ENCODE assay signal across 8 cellular contexts in genomic region chr2:9782197-9782719, GRCh38.
DNase-seq lines count a peak whose midpoint lies in the region; ATAC-seq, FAIRE-seq and TF ChIP-seq lines count a peak whose summit lies in the region.

No MANE protein-coding gene starts in this region.

- H3K4me3 ChIP-seq in DOHH2 (ENCODE audit: low read length) (no peak overlapping the region), astrocyte of the cerebellum (ENCODE audit: low read depth, low read length) (no peak overlapping the region), small intestine (ENCODE audit: low read depth in 1 of 2, low read length in 2 of 2) (no peak overlapping the region)

- H3K4me3 Mint-ChIP-seq in T-helper 1 cell treated with Interleukin-12 subunit alpha and Interleukin-12 subunit beta and Interleukin-4 antibody, amounts not matched to agents 30 μg/mL and 1 μg/mL, for 36 hours = peak overlapping the region; percentile 77

- H3K36me3 ChIP-seq in DOHH2 (ENCODE audit: control insufficient read depth, low read length) = no peaks in the 10 kb centered on the region
- H3K36me3 ChIP-seq in small intestine (ENCODE audit: control insufficient read depth in 2 of 2, insufficient read depth in 2 of 2, low read length in 2 of 2) = no peaks in the 10 kb centered on the region

- peaks cover 14% of the 10 kb centered on the region for H3K36me3 Mint-ChIP-seq in T-helper 1 cell treated with Interleukin-12 subunit alpha and Interleukin-12 subunit beta and Interleukin-4 antibody, amounts not matched to agents 30 μg/mL and 1 μg/mL, for 36 hours (ENCODE audit: low read depth)

- no peak for ATAC-seq in GM18519 (IDR thresholded peaks at IDR 0.05; ENCODE audit: low FRiP score, unreplicated experiment)

- peaks cover 4% of the 10 kb centered on the region for H3F3A ChIP-seq in DOHH2 (ENCODE audit: control insufficient read depth, insufficient read depth)

- no peaks in the 10 kb centered on the region for H3K27me3 Mint-ChIP-seq in T-helper 1 cell treated with Interleukin-12 subunit alpha and Interleukin-12 subunit beta and Interleukin-4 antibody, amounts not matched to agents 30 μg/mL and 1 μg/mL, for 36 hours (ENCODE audit: low read depth)

- peaks cover 11% of the 10 kb centered on the region for H3K9me3 Mint-ChIP-seq in T-helper 1 cell treated with Interleukin-12 subunit alpha and Interleukin-12 subunit beta and Interleukin-4 antibody, amounts not matched to agents 30 μg/mL and 1 μg/mL, for 36 hours

- no peaks in the 10 kb centered on the region for H4K20me1 ChIP-seq in DOHH2 (ENCODE audit: control insufficient read depth, insufficient read depth, low read depth, low read length)

- DNase-seq in astrocyte of the cerebellum (ENCODE audit: low read depth) = no peak
- DNase-seq in small intestine = peak; percentile 83
- DNase-seq in iPS-NIHi11 (ENCODE audit: low spot score) = no peak
- DNase-seq in iPS-NIHi7 (ENCODE audit: extremely low spot score) = no peak
- DNase-seq in HuH-7.5 (ENCODE audit: low spot score) = no peak

- FAIRE-seq in small intestine (lab: Jason Lieb, UNC) = no peak

- H3K4me1 ChIP-seq in DOHH2 (ENCODE audit: control insufficient read depth, low read length) = peaks cover 35% of the 10 kb centered on the region
- H3K4me1 ChIP-seq in small intestine (ENCODE audit: control insufficient read depth in 2 of 2, insufficient read depth in 1 of 2, low read depth in 1 of 2, low read length in 1 of 2) = no peaks in the 10 kb centered on the region

- H3K4me2 ChIP-seq in DOHH2 (ENCODE audit: low read length) = peak overlapping the region; percentile 34

- no peak overlapping the region for H3K27ac ChIP-seq in DOHH2 (ENCODE audit: low read depth, low read length)
- H3K27ac ChIP-seq in small intestine (ENCODE audit: low read depth in 1 of 2, low read length in 1 of 2) = peak overlapping the region in 1 of 2 donors; percentile 41

- in situ Hi-C loops in astrocyte of the cerebellum (cut with HindIII; ENCODE audit: low sequenced_read_pairs) = no loop called here

- peak overlapping the region; percentile 98 for H3K27ac Mint-ChIP-seq in T-helper 1 cell treated with Interleukin-12 subunit alpha and Interleukin-12 subunit beta and Interleukin-4 antibody, amounts not matched to agents 30 μg/mL and 1 μg/mL, for 36 hours

- H3K27me3 ChIP-seq in DOHH2 (ENCODE audit: control insufficient read depth, low read length) (no peaks in the 10 kb centered on the region), small intestine (ENCODE audit: control insufficient read depth in 2 of 2, insufficient read depth in 2 of 2, low read length in 2 of 2) (no peaks in the 10 kb centered on the region)

- H3K9me3 ChIP-seq in DOHH2 (ENCODE audit: control insufficient read depth, insufficient read depth, low read length) = no peaks in the 10 kb centered on the region
- H3K9me3 ChIP-seq in small intestine (ENCODE audit: control insufficient read depth, low read depth) = no peaks in the 10 kb centered on the region

- TF ChIP-seq CTCF in DOHH2 (IDR thresholded peaks at IDR 0.05; ENCODE audit: low read depth, low read length, poor library complexity, severe bottlenecking) = peak; percentile 24
- peak; percentile 10 for TF ChIP-seq CTCF in astrocyte of the cerebellum (IDR thresholded peaks at IDR 0.05; ENCODE audit: low read depth, low read length, missing control alignments)

- H3K9me2 ChIP-seq in DOHH2 (replicated peaks; ENCODE audit: control insufficient read depth, low read length) = no peaks in the 10 kb centered on the region

- no peaks in the 10 kb centered on the region for H3K79me2 ChIP-seq in DOHH2 (ENCODE audit: control insufficient read depth, low read length)

- peaks cover 44% of the 10 kb centered on the region for H3K4me1 Mint-ChIP-seq in T-helper 1 cell treated with Interleukin-12 subunit alpha and Interleukin-12 subunit beta and Interleukin-4 antibody, amounts not matched to agents 30 μg/mL and 1 μg/mL, for 36 hours (ENCODE audit: low read depth)

- 14 to 41% (median 26%) methylated on average over 8 of the region's 8 CpGs for WGBS in small intestine, 3 donors
